ENCODE assay signal across 11 cellular contexts in genomic region chr16:8855051-8855786, GRCh38. TPM values are rescaled to one million over a fixed set of nuclear protein-coding genes. Genes with fewer than 3 reads are reported as not detected.
DNase-seq lines count a peak whose midpoint lies in the region; ATAC-seq and TF ChIP-seq lines count a peak whose summit lies in the region.
"Had no signal": no experiment of that assay in that cellular context is flagged by ENCODE, and none has a peak within 500 bp of the region (broad histone marks: within the 10 kb centered on the region; RNA-seq: fewer than 3 reads in every experiment).

No MANE protein-coding gene starts in this region.

- H3K27me3 ChIP-seq in liver (ENCODE audit: control insufficient read depth in 4 of 4, insufficient read depth in 4 of 4, low read length in 3 of 4), result no peaks in the 10 kb centered on the region
- H3K27me3 ChIP-seq: vagina had no signal

- H3K4me3 ChIP-seq in AG09309 (ENCODE audit: control insufficient read depth, low read depth, low read length) (no peak overlapping the region), liver (ENCODE audit: low read depth in 1 of 3, low read length in 3 of 3) (no peak overlapping the region)
- H3K4me3 ChIP-seq: vagina had no signal

- no peak overlapping the region for H3K4me3 Mint-ChIP-seq in activated CD8-positive, alpha-beta T cell treated with anti-CD3 and anti-CD28 coated beads, Interleukin-2, amount 10 ng/mL, durations not matched to agents 7 days and 5 days

- WGBS in liver, result 95% methylated on average over 11 of the region's 11 CpGs

- peaks cover 7 to 29% (median 19%) of the 10 kb centered on the region in 4 donors for H3K4me1 ChIP-seq in liver (ENCODE audit: control insufficient read depth in 4 of 4, insufficient read depth in 4 of 4, low read length in 3 of 4)

- POLR2A ChIA-PET in activated CD8-positive, alpha-beta T cell treated with anti-CD3 and anti-CD28 coated beads, Interleukin-2, amount 10 ng/mL, durations not matched to agents 7 days and 5 days (lab: Charles Lee), result interaction anchor here (0.7 to 3.9 kb wide), 4 partner anchors 9 to 38 kb away, joined by 3 to 20 read pairs (median 5); partner anchors contain the start of gene CARHSP1

- TF ChIP-seq RAD21 in liver (IDR thresholded peaks at IDR 0.05), result peak; percentile 52 to 79

- no peaks in the 10 kb centered on the region for H3K9me3 Mint-ChIP-seq in activated CD8-positive, alpha-beta T cell treated with anti-CD3 and anti-CD28 coated beads, Interleukin-2, amount 10 ng/mL, durations not matched to agents 7 days and 5 days (ENCODE audit: insufficient read depth)

- H3K9me3 ChIP-seq in liver (ENCODE audit: control insufficient read depth in 4 of 4, low read length in 3 of 4), result no peaks in the 10 kb centered on the region
- H3K9me3 ChIP-seq: vagina had no signal

- no peak for ATAC-seq in activated CD8-positive, alpha-beta T cell treated with anti-CD3 and anti-CD28 coated beads, Interleukin-2, amount 10 ng/mL, durations not matched to agents 7 days and 5 days
- ATAC-seq in left lobe of liver (no peak), HG03432 (IDR thresholded peaks at IDR 0.05; ENCODE audit: unreplicated experiment) (no peak)

- TF ChIP-seq CTCF in AG09309 (IDR thresholded peaks at IDR 0.05; ENCODE audit: control insufficient read depth, insufficient read depth, low read depth, low read length, missing control alignments) (peak; percentile 20), GM12873 (IDR thresholded peaks at IDR 0.05; ENCODE audit: insufficient read depth, low read depth, low read length, missing control alignments) (peak; percentile 29), liver (IDR thresholded peaks at IDR 0.05; ENCODE audit: low read depth, low read length, missing input control) (peak; percentile 33)

- peaks cover 61% of the 10 kb centered on the region for H3K4me1 Mint-ChIP-seq in activated CD8-positive, alpha-beta T cell treated with anti-CD3 and anti-CD28 coated beads, Interleukin-2, amount 10 ng/mL, durations not matched to agents 7 days and 5 days (ENCODE audit: low read depth)

- H3K9ac ChIP-seq in liver (ENCODE audit: low read depth in 1 of 2, low read length in 2 of 2), result no peak overlapping the region

- CTCF ChIA-PET in activated CD8-positive, alpha-beta T cell treated with anti-CD3 and anti-CD28 coated beads, Interleukin-2, amount 10 ng/mL, durations not matched to agents 7 days and 5 days (lab: Charles Lee), result interaction anchor here (0.6 to 2.0 kb wide), 5 partner anchors 19 to 213 kb away, joined by 3 to 5 read pairs (median 3); no protein-coding TSS in a partner anchor

- no peak overlapping the region for H3K27ac ChIP-seq in liver (ENCODE audit: low read depth in 1 of 2, low read length in 2 of 2)
- H3K27ac ChIP-seq: vagina had no signal

- H3K27me3 Mint-ChIP-seq in activated CD8-positive, alpha-beta T cell treated with anti-CD3 and anti-CD28 coated beads, Interleukin-2, amount 10 ng/mL, durations not matched to agents 7 days and 5 days (ENCODE audit: low read depth), result no peaks in the 10 kb centered on the region

- DNase-seq in AG09309 (ENCODE audit: low read depth) (no peak), OCI-M2 (lab: John Stamatoyannopoulos, UW; ENCODE audit: unreplicated experiment) (no peak), left lobe of liver (ENCODE audit: low spot score) (no peak), GM19238 (ENCODE audit: insufficient read length, low spot score) (no peak)
- DNase-seq in activated CD8-positive, alpha-beta T cell treated with anti-CD3 and anti-CD28 coated beads, Interleukin-2, amount 10 ng/mL, durations not matched to agents 7 days and 5 days, result no peak
- DNase-seq: NCI-H526 treated with DMSO at 0.1 percent for 48 hours had no signal

- H3K36me3 Mint-ChIP-seq in activated CD8-positive, alpha-beta T cell treated with anti-CD3 and anti-CD28 coated beads, Interleukin-2, amount 10 ng/mL, durations not matched to agents 7 days and 5 days (ENCODE audit: low read depth), result peaks cover 73% of the 10 kb centered on the region

- peaks cover 10 to 33% (median 19%) of the 10 kb centered on the region in 4 donors for H3K36me3 ChIP-seq in liver (ENCODE audit: control insufficient read depth in 4 of 4, insufficient read depth in 3 of 4, low read depth in 1 of 4, low read length in 3 of 4)

- peak overlapping the region; percentile 68 for H3K27ac Mint-ChIP-seq in activated CD8-positive, alpha-beta T cell treated with anti-CD3 and anti-CD28 coated beads, Interleukin-2, amount 10 ng/mL, durations not matched to agents 7 days and 5 days

TF ChIP-seq in liver, 16 proteins besides CTCF, POLR2A, EP300 and RAD21:
- no peak for TF ChIP-seq RXRA (IDR thresholded peaks at IDR 0.05)
- no peak for TF ChIP-seq HNF4A (conservative IDR thresholded peaks at IDR 0.05)
- no peak for TF ChIP-seq ATF3 (IDR thresholded peaks at IDR 0.05)
- no peak for TF ChIP-seq JUND (IDR thresholded peaks at IDR 0.05)
- TF ChIP-seq NR2F2 (IDR thresholded peaks at IDR 0.05), result no peak
- TF ChIP-seq HNF4G (IDR thresholded peaks at IDR 0.05), result no peak
- TF ChIP-seq, protein P1, sequence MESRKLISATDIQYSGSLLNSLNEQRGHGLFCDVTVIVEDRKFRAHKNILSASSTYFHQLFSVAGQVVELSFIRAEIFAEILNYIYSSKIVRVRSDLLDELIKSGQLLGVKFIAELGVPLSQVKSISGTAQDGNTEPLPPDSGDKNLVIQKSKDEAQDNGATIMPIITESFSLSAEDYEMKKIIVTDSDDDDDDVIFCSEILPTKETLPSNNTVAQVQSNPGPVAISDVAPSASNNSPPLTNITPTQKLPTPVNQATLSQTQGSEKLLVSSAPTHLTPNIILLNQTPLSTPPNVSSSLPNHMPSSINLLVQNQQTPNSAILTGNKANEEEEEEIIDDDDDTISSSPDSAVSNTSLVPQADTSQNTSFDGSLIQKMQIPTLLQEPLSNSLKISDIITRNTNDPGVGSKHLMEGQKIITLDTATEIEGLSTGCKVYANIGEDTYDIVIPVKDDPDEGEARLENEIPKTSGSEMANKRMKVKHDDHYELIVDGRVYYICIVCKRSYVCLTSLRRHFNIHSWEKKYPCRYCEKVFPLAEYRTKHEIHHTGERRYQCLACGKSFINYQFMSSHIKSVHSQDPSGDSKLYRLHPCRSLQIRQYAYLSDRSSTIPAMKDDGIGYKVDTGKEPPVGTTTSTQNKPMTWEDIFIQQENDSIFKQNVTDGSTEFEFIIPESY (IDR thresholded peaks at IDR 0.05), result no peak
- TF ChIP-seq MAX (IDR thresholded peaks at IDR 0.05), result no peak
- no peak for TF ChIP-seq GABPA (IDR thresholded peaks at IDR 0.05 in 1 of 2, conservative IDR thresholded peaks at IDR 0.05 in 1 of 2)

RNA-seq across cellular contexts. Expression of gene CARHSP1, which starts 13.6 kb away (rescaled TPM):
- total RNA-seq in activated CD8-positive, alpha-beta T cell treated with anti-CD3 and anti-CD28 coated beads, Interleukin-2, amount 10 ng/mL, durations not matched to agents 7 days and 5 days, result 100 to 1,000 TPM; 209 to 217 TPM
- 100 to 1,000 TPM in 1 of 2 donors, 10 to 100 TPM in 1; 81.2 to 162 TPM for total RNA-seq in liver
- 100 to 1,000 TPM in 1 of 2 donors, 10 to 100 TPM in 1; 96.9 to 141 TPM for polyA plus RNA-seq in liver
- 62.5 TPM for total RNA-seq in left lobe of liver

RNA-seq across cellular contexts. Expression of gene LITAFD, which starts 26.9 kb away (rescaled TPM):
- not detected for total RNA-seq in activated CD8-positive, alpha-beta T cell treated with anti-CD3 and anti-CD28 coated beads, Interleukin-2, amount 10 ng/mL, durations not matched to agents 7 days and 5 days
- total RNA-seq in liver (not detected), left lobe of liver (not detected)
- not detected for polyA plus RNA-seq in liver
- total RNA-seq: glomerular endothelial cell, vagina had no signal

RNA-seq across cellular contexts. Expression of gene PMM2, which starts 57.6 kb away (rescaled TPM):
- 10 to 100 TPM; 36.9 to 37.6 TPM for total RNA-seq in activated CD8-positive, alpha-beta T cell treated with anti-CD3 and anti-CD28 coated beads, Interleukin-2, amount 10 ng/mL, durations not matched to agents 7 days and 5 days
- total RNA-seq in liver (10 to 100 TPM in 1 of 2 donors, 1 to 10 TPM in 1; 6.8 to 38.9 TPM), left lobe of liver (22.9 TPM)
- 10 to 100 TPM; 22.0 to 38.0 TPM for polyA plus RNA-seq in liver

RNA-seq across cellular contexts. Expression of gene TMEM186, which starts 57.8 kb away (rescaled TPM):
- 10 to 100 TPM; 11.0 to 11.1 TPM for total RNA-seq in activated CD8-positive, alpha-beta T cell treated with anti-CD3 and anti-CD28 coated beads, Interleukin-2, amount 10 ng/mL, durations not matched to agents 7 days and 5 days
- total RNA-seq in liver, result 1 to 10 TPM; 3.3 to 6.5 TPM
- polyA plus RNA-seq in liver, result 10 to 100 TPM in 1 of 2 donors, 1 to 10 TPM in 1; 7.6 to 11.0 TPM
- total RNA-seq in left lobe of liver, result 7.5 TPM
